1 cellular context compared by ENCODE assay signal in genomic region chr2:165573534-165574461, GRCh38.
TF ChIP-seq lines count a peak whose summit lies in the region.

No MANE protein-coding gene starts in this region.

TF ChIP-seq in HEK293, 187 proteins besides CTCF, POLR2A, EP300 and RAD21 (continued from another document):
- TF ChIP-seq PRDM6 (tag by site-specific recombination; IDR thresholded peaks at IDR 0.05): peak; percentile 81
- TF ChIP-seq ATF2 (tag by site-specific recombination; IDR thresholded peaks at IDR 0.05; ENCODE audit: low read depth): peak; percentile 51; the same call in 1 of the 2 replicates
- peak; percentile 10; the same call in 1 of the 2 replicates for TF ChIP-seq ZNF366 (tag by site-specific recombination; conservative IDR thresholded peaks at IDR 0.05)
- peak; percentile 40; the same call in 1 of the 2 replicates for TF ChIP-seq ZNF341 (tag by site-specific recombination; IDR thresholded peaks at IDR 0.05; ENCODE audit: low read depth)
- TF ChIP-seq SALL2 (tag by site-specific recombination; IDR thresholded peaks at IDR 0.05; ENCODE audit: borderline replicate concordance): no peak
- peak; percentile 69; the same call in 1 of the 2 replicates for TF ChIP-seq IKZF3 (tag by site-specific recombination; IDR thresholded peaks at IDR 0.05)
- TF ChIP-seq ZBTB6 (tag by site-specific recombination; IDR thresholded peaks at IDR 0.05): no peak
- TF ChIP-seq ZNF624 (tag by site-specific recombination; IDR thresholded peaks at IDR 0.05): no peak
- peak; percentile 77 for TF ChIP-seq ZSCAN4 (tag by site-specific recombination; IDR thresholded peaks at IDR 0.05)
- 0 out of 2 replicates have a peak, but pooled peaks have one; percentile 22 for TF ChIP-seq ZBTB44 (tag by site-specific recombination; IDR thresholded peaks at IDR 0.05)
- peak; percentile 68 for TF ChIP-seq PRDM10 (tag by site-specific recombination; IDR thresholded peaks at IDR 0.05)
- peak; percentile 95 for TF ChIP-seq ZNF335 (tag by site-specific recombination; conservative IDR thresholded peaks at IDR 0.05)
- TF ChIP-seq ZBTB20 (tag by site-specific recombination; IDR thresholded peaks at IDR 0.05): peak; percentile 51
- TF ChIP-seq TRIM28 (IDR thresholded peaks at IDR 0.05; ENCODE audit: borderline replicate concordance, low read length): peak; percentile 52; the same call in 1 of the 2 replicates
- peak; percentile 37; the same call in 1 of the 2 replicates for TF ChIP-seq ZEB2 (tag by site-specific recombination; IDR thresholded peaks at IDR 0.05)
- peak; percentile 99 for TF ChIP-seq ZNF600 (tag by site-specific recombination; IDR thresholded peaks at IDR 0.05)
